In genomic region chr4:172657112-172657511, GRCh38 we compare ENCODE assay signal across 25 cellular contexts.
A peak's percentile ranks its signal among the peaks of the same experiment; 100 is the strongest.
DNase-seq lines count a peak whose midpoint lies in the region; ATAC-seq, FAIRE-seq and TF ChIP-seq lines count a peak whose summit lies in the region.
"Had no signal": no experiment of that assay in that cellular context is flagged by ENCODE, and none has a peak within 500 bp of the region (broad histone marks: within the 10 kb centered on the region; RNA-seq: fewer than 3 reads in every experiment).

No MANE protein-coding gene starts in this region.

- H2BK20ac ChIP-seq in IMR-90 (ENCODE audit: low read depth, low read length): no peak overlapping the region

- H3K79me1 ChIP-seq in IMR-90 (ENCODE audit: low read depth in 1 of 2, low read length in 2 of 2): no peaks in the 10 kb centered on the region

- TF ChIP-seq RAD21 in IMR-90 (IDR thresholded peaks at IDR 0.05; ENCODE audit: low read length) (no peak), K562 (CRISPR knock-in tag; conservative IDR thresholded peaks at IDR 0.05 in 1 of 2, IDR thresholded peaks at IDR 0.05 in 1 of 2) (no peak)

- no peaks in the 10 kb centered on the region for H4K20me1 ChIP-seq in IMR-90 (ENCODE audit: insufficient read depth, low read length)
- no peaks in the 10 kb centered on the region for H4K20me1 ChIP-seq in K562 (replicated peaks; ENCODE audit: control insufficient read depth, insufficient read depth, low read length)
- H4K20me1 ChIP-seq: BLaER1 treated with 17β-estradiol and CSF1 and Interleukin-3, amounts not matched to agents 10 nM and 100 nM had no signal

- H3K9me3 ChIP-seq in IMR-90 (ENCODE audit: control insufficient read depth, insufficient read depth, low read length) (peaks cover 2% of the 10 kb centered on the region), K562 (replicated peaks; ENCODE audit: control insufficient read depth, insufficient read depth, low read depth, low read length) (no peaks in the 10 kb centered on the region), subcutaneous abdominal adipose tissue (ENCODE audit: control insufficient read depth in 5 of 5, low read length in 5 of 5) (no peaks in the 10 kb centered on the region)
- H3K9me3 ChIP-seq: SJCRH30 had no signal

- H3K4me2 ChIP-seq in IMR-90 (ENCODE audit: low read depth, low read length): no peak overlapping the region
- H3K4me2 ChIP-seq in K562 (ENCODE audit: insufficient read depth, low read length): no peak overlapping the region
- H3K4me2 ChIP-seq: BLaER1 treated with 17β-estradiol and CSF1 and Interleukin-3, amounts not matched to agents 10 nM and 100 nM; PC-9 had no signal

- H2AFZ ChIP-seq in IMR-90 (replicated peaks; ENCODE audit: low read length, poor library complexity): no peak overlapping the region
- no peak overlapping the region for H2AFZ ChIP-seq in K562 (ENCODE audit: low read depth, low read length)
- H2AFZ ChIP-seq: GM23248, PC-9 had no signal

- no peak overlapping the region for H2BK120ac ChIP-seq in IMR-90 (ENCODE audit: low read depth, low read length)

- H4K91ac ChIP-seq in IMR-90 (ENCODE audit: insufficient read depth, low read depth, low read length): no peak overlapping the region

- H3K27ac ChIP-seq in IMR-90 (ENCODE audit: insufficient read depth, low read length) (no peak overlapping the region), K562 (ENCODE audit: extremely low read depth, low read depth, low read length) (no peak overlapping the region), subcutaneous abdominal adipose tissue (ENCODE audit: low read depth, low read length) (peak overlapping the region; percentile 63)
- H3K27ac ChIP-seq: BLaER1 treated with 17β-estradiol and CSF1 and Interleukin-3, amounts not matched to agents 10 nM and 100 nM; GM23248; PC-9; SJCRH30 had no signal

- no peak for ATAC-seq in IMR-90 (ENCODE audit: low read depth)
- no peak for ATAC-seq in K562
- no peak for ATAC-seq in HG03025 (IDR thresholded peaks at IDR 0.05; ENCODE audit: low FRiP score, unreplicated experiment)
- ATAC-seq: Right ventricle myocardium inferior had no signal

- POLR2A ChIA-PET in IMR-90 (lab: Charles Lee; ENCODE audit: unreplicated experiment) (no interaction called here), K562 (lab: Yijun Ruan, JAX) (no interaction called here)

- dilution Hi-C loops in IMR-90 (cut with HindIII; ENCODE audit: low sequenced_read_pairs, unreplicated experiment): no loop called here

- TF ChIP-seq POLR2A in IMR-90 (IDR thresholded peaks at IDR 0.05; ENCODE audit: low read depth, low read length) (no peak), K562 (conservative IDR thresholded peaks at IDR 0.05) (no peak), erythroblast (IDR thresholded peaks at IDR 0.05; ENCODE audit: low read length) (no peak)

- no peaks in the 10 kb centered on the region for H3K79me2 ChIP-seq in K562 (ENCODE audit: control insufficient read depth, insufficient read depth, low read length)

- intact Hi-C loops in IMR-90 (cut with micrococcal nuclease) (no loop called here), K562 (cut with micrococcal nuclease) (no loop called here)

- no peak for TF ChIP-seq CTCF in IMR-90 (conservative IDR thresholded peaks at IDR 0.05; ENCODE audit: low read depth, low read length)
- TF ChIP-seq CTCF in K562 (IDR thresholded peaks at IDR 0.05 in 2 of 3, conservative IDR thresholded peaks at IDR 0.05 in 1 of 3; ENCODE audit: insufficient read depth in 2 of 3, low read depth in 1 of 3, low read length in 3 of 3): no peak

- H3K14ac ChIP-seq in IMR-90 (replicated peaks; ENCODE audit: low read depth, low read length): no peak overlapping the region

- H2BK15ac ChIP-seq in IMR-90 (ENCODE audit: low read depth, low read length): no peak overlapping the region

- no peak overlapping the region for H3K4ac ChIP-seq in IMR-90 (ENCODE audit: low read depth, low read length)

- CTCF ChIA-PET in IMR-90 (lab: Yijun Ruan, JAX) (no interaction called here), K562 (lab: Yijun Ruan, JAX; ENCODE audit: low intra/inter-chr PET ratio) (no interaction called here)

- TF ChIP-seq EP300 in K562 (IDR thresholded peaks at IDR 0.05; ENCODE audit: low read length): no peak

- no peak overlapping the region for H2AK9ac ChIP-seq in IMR-90 (replicated peaks; ENCODE audit: low read depth, low read length, poor library complexity)

- H3K4me1 ChIP-seq in IMR-90 (ENCODE audit: control insufficient read depth, insufficient read depth, low read length): no peaks in the 10 kb centered on the region
- no peaks in the 10 kb centered on the region for H3K4me1 ChIP-seq in K562 (replicated peaks in 1 of 2; ENCODE audit: control insufficient read depth in 2 of 2, insufficient read depth in 2 of 2, low read length in 2 of 2)
- H3K4me1 ChIP-seq in subcutaneous abdominal adipose tissue (ENCODE audit: control insufficient read depth in 5 of 5, insufficient read depth in 5 of 5, low read length in 5 of 5): peaks cover 0 to 41% (median 18%) of the 10 kb centered on the region in 5 donors
- H3K4me1 ChIP-seq: SJCRH30 had no signal

- H3K36me3 ChIP-seq in IMR-90 (ENCODE audit: control insufficient read depth, insufficient read depth, low read length): no peaks in the 10 kb centered on the region
- H3K36me3 ChIP-seq in K562 (ENCODE audit: control insufficient read depth, insufficient read depth, low read length): no peaks in the 10 kb centered on the region
- no peaks in the 10 kb centered on the region for H3K36me3 ChIP-seq in subcutaneous abdominal adipose tissue (ENCODE audit: control insufficient read depth in 5 of 5, insufficient read depth in 5 of 5, low read length in 5 of 5)
- H3K36me3 ChIP-seq: BLaER1 treated with 17β-estradiol and CSF1 and Interleukin-3, amounts not matched to agents 10 nM and 100 nM; SJCRH30 had no signal

- H3K4me3 ChIP-seq in IMR-90 (ENCODE audit: insufficient read depth, low read depth, low read length) (no peak overlapping the region), K562 (no peak overlapping the region), subcutaneous abdominal adipose tissue (ENCODE audit: low read depth in 1 of 5, low read length in 5 of 5) (peak overlapping the region in 1 of 5 donors; percentile 4)
- H3K4me3 ChIP-seq: BLaER1 treated with 17β-estradiol and CSF1 and Interleukin-3, amounts not matched to agents 10 nM and 100 nM; GM23248; PC-9; SJCRH30 had no signal

- H3K23ac ChIP-seq in IMR-90 (ENCODE audit: low read depth, low read length): no peak overlapping the region

- H3K27me3 ChIP-seq in IMR-90 (ENCODE audit: control insufficient read depth, insufficient read depth, low read length) (no peaks in the 10 kb centered on the region), K562 (ENCODE audit: control insufficient read depth in 2 of 2, insufficient read depth in 2 of 2, low read length in 2 of 2) (no peaks in the 10 kb centered on the region), subcutaneous abdominal adipose tissue (ENCODE audit: control insufficient read depth in 5 of 5, insufficient read depth in 4 of 5, low read length in 5 of 5) (no peaks in the 10 kb centered on the region)
- H3K27me3 ChIP-seq: BLaER1 treated with 17β-estradiol and CSF1 and Interleukin-3, amounts not matched to agents 10 nM and 100 nM; SJCRH30 had no signal

- H3K9me1 ChIP-seq in IMR-90 (ENCODE audit: insufficient read depth, low read length) (no peaks in the 10 kb centered on the region), K562 (ENCODE audit: control insufficient read depth, insufficient read depth, low read length) (no peaks in the 10 kb centered on the region)

- no peak overlapping the region for H2AK5ac ChIP-seq in IMR-90 (ENCODE audit: low read depth, low read length)

- H2BK5ac ChIP-seq in IMR-90 (ENCODE audit: low read depth, low read length, poor library complexity, severe bottlenecking): no peak overlapping the region

- H3K9ac ChIP-seq in IMR-90 (ENCODE audit: low read depth, low read length) (no peak overlapping the region), K562 (ENCODE audit: insufficient read depth in 1 of 2, low read depth in 2 of 2, low read length in 2 of 2) (no peak overlapping the region), subcutaneous abdominal adipose tissue (ENCODE audit: low read length in 5 of 5) (no peak overlapping the region)
- H3K9ac ChIP-seq: BLaER1 treated with 17β-estradiol and CSF1 and Interleukin-3, amounts not matched to agents 10 nM and 100 nM; GM23248 had no signal

- H4K8ac ChIP-seq in IMR-90 (ENCODE audit: low read depth in 2 of 2, low read length in 2 of 2): no peak overlapping the region

- no CpG with 5 or more reads among the region's 6 CpGs for WGBS in IMR-90 (ENCODE audit: extremely low coverage in 2 of 2, insufficient read length in 1 of 2), 2 experiments
- WGBS in K562 (ENCODE audit: insufficient coverage, low coverage, missing lambda C conversion rate): 4% methylated on average over 6 of the region's 6 CpGs

- no peak overlapping the region for H3K18ac ChIP-seq in IMR-90 (ENCODE audit: low read depth, low read length)

- H3K56ac ChIP-seq in IMR-90 (ENCODE audit: extremely low read depth, insufficient read depth, low read length): no peak overlapping the region

- BruUV-seq in IMR-90 (replicated peaks; lab: Mats Ljungman, UMichigan) (no TSS peak), K562 (replicated peaks; lab: Mats Ljungman, UMichigan) (no TSS peak)

- in situ Hi-C loops in IMR-90 (cut with MboI; ENCODE audit: low sequenced_read_pairs): no loop called here
- in situ Hi-C loops in K562 (cut with MboI): no loop called here

- H4K5ac ChIP-seq in IMR-90 (ENCODE audit: low read depth, low read length): no peak overlapping the region

- DNase-seq in IMR-90 (no peak), K562 (ENCODE audit: extremely low read depth in 1 of 4, low spot score in 3 of 4) (no peak), kidney tubule cell (ENCODE audit: low spot score) (peak; percentile 24), mesenteric fat pad (ENCODE audit: low spot score) (no peak), erythroblast (lab: John Stamatoyannopoulos, UW) (no peak)
- DNase-seq: AML-193; CD4-positive, alpha-beta T cell; GM23248; H9; NCI-H1092 treated with DMSO at 0.1 percent for 48 hours; NCI-H1436; NCI-H1930; NCI-H2107; NCI-H446; NCI-H524 treated with DMSO at 0.1 percent for 48 hours; NCI-H774; PC-9; SJCRH30 had no signal

- FAIRE-seq in K562 (lab: Jason Lieb, UNC): no peak
- FAIRE-seq: A204.1, G401.6, HTR-8/SVneo had no signal

TF ChIP-seq in IMR-90, 13 proteins besides CTCF, POLR2A, EP300 and RAD21:
- TF ChIP-seq FOS (IDR thresholded peaks at IDR 0.05; ENCODE audit: low read depth, low read length) (no peak), CEBPB (IDR thresholded peaks at IDR 0.05; ENCODE audit: low read depth, low read length) (peak; percentile 81), MAFK (IDR thresholded peaks at IDR 0.05; ENCODE audit: low read depth, low read length) (no peak)
